Comparison of ENCODE assay signal across 12 cellular contexts in the genomic region with DNA sequence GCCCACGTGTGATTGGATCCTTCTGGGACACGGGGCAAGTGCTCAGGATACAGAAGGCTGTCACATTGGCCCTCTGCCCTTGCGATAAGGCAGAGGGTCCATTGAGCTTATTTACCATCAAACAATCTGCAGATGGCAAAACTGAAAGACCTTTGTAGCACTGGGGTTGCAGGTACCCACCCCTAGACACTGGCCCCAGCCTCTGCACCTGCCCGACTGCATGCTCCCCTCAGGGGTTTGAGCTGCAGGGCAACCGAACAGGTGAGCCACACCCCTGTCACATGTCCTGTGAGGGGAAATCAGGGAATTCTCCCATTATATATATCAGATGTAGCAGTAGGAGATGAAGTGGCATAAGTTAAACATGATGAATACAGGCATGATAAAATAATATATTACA. TPM values are rescaled to one million over a fixed set of nuclear protein-coding genes. Genes with fewer than 3 reads are reported as not detected.
DNase-seq lines count a peak whose midpoint lies in the region.
"Had no signal": no experiment of that assay in that cellular context is flagged by ENCODE, and none has a peak within 500 bp of the region (broad histone marks: within the 10 kb centered on the region; RNA-seq: fewer than 3 reads in every experiment).

No MANE protein-coding gene starts in this region.

- DNase-seq in activated gamma-delta T cell (lab: John Stamatoyannopoulos, UW) (peak; percentile 2), mesenteric fat pad (ENCODE audit: low spot score) (peak; percentile 57)

RNA-seq across cellular contexts. Expression of gene TGIF2LX, which starts 21.4 kb away (rescaled TPM):
- not detected for total RNA-seq in mesenteric fat pad
- total RNA-seq: A172; A673; B cell; Caco-2; Calu3; CD4-positive, alpha-beta memory T cell; CD4-positive, alpha-beta T cell; CD4-positive, CD25-positive, alpha-beta regulatory T cell; CD8-positive, alpha-beta memory T cell; CD8-positive, alpha-beta T cell had no signal
